ENCODE assay signal across 8 cellular contexts in genomic region chr17:28718990-28719433, GRCh38. TPM values are rescaled to one million over a fixed set of nuclear protein-coding genes. Genes with fewer than 3 reads are reported as not detected.
DNase-seq lines count a peak whose midpoint lies in the region; ATAC-seq and TF ChIP-seq lines count a peak whose summit lies in the region.

No MANE protein-coding gene starts in this region.

- H3K9me3 ChIP-seq in iPS-20b (ENCODE audit: insufficient read depth, low read depth, low read length) (no peaks in the 10 kb centered on the region), suprapubic skin (no peaks in the 10 kb centered on the region)

- H3K27me3 ChIP-seq in iPS-20b (ENCODE audit: insufficient read depth, low read length) (no peaks in the 10 kb centered on the region), suprapubic skin (no peaks in the 10 kb centered on the region)

- CTCF ChIA-PET in activated CD8-positive, alpha-beta T cell treated with anti-CD3 and anti-CD28 coated beads, Interleukin-2, amount 10 ng/mL, durations not matched to agents 7 days and 5 days (lab: Charles Lee) = interaction anchor here (0.8 to 4.2 kb wide), 14 partner anchors 8 to 234 kb away, joined by 3 to 46 read pairs (median 8); partner anchors contain the start of genes BLTP2, DHRS13, NEK8 and PHF12

- peak overlapping the region; percentile 90 for H3K9ac ChIP-seq in iPS-20b (ENCODE audit: low read depth, low read length)

- TF ChIP-seq POLR2A in suprapubic skin (IDR thresholded peaks at IDR 0.05) = no peak

- peak overlapping the region; percentile 96 for H3K27ac Mint-ChIP-seq in T-helper 1 cell treated with Interleukin-12 subunit alpha and Interleukin-12 subunit beta and Interleukin-4 antibody, amounts not matched to agents 30 μg/mL and 1 μg/mL, for 36 hours
- peak overlapping the region; percentile 97 for H3K27ac Mint-ChIP-seq in activated CD8-positive, alpha-beta T cell treated with anti-CD3 and anti-CD28 coated beads, Interleukin-2, amount 10 ng/mL, durations not matched to agents 7 days and 5 days

- peaks cover 35% of the 10 kb centered on the region for H3K36me3 Mint-ChIP-seq in T-helper 1 cell treated with Interleukin-12 subunit alpha and Interleukin-12 subunit beta and Interleukin-4 antibody, amounts not matched to agents 30 μg/mL and 1 μg/mL, for 36 hours (ENCODE audit: low read depth)
- peaks cover 41% of the 10 kb centered on the region for H3K36me3 Mint-ChIP-seq in activated CD8-positive, alpha-beta T cell treated with anti-CD3 and anti-CD28 coated beads, Interleukin-2, amount 10 ng/mL, durations not matched to agents 7 days and 5 days (ENCODE audit: low read depth)

- H3K4me3 ChIP-seq in iPS-20b (ENCODE audit: low read length) (peak overlapping the region; percentile 82), suprapubic skin (peak overlapping the region; percentile 92)

- H3K27ac ChIP-seq in iPS-20b (ENCODE audit: low read length) = peak overlapping the region; percentile 87
- peak overlapping the region; percentile 94 for H3K27ac ChIP-seq in suprapubic skin

- peaks cover 33% of the 10 kb centered on the region for H3K4me1 Mint-ChIP-seq in T-helper 1 cell treated with Interleukin-12 subunit alpha and Interleukin-12 subunit beta and Interleukin-4 antibody, amounts not matched to agents 30 μg/mL and 1 μg/mL, for 36 hours (ENCODE audit: low read depth)
- peaks cover 47% of the 10 kb centered on the region for H3K4me1 Mint-ChIP-seq in activated CD8-positive, alpha-beta T cell treated with anti-CD3 and anti-CD28 coated beads, Interleukin-2, amount 10 ng/mL, durations not matched to agents 7 days and 5 days (ENCODE audit: low read depth)

- H3K4me3 Mint-ChIP-seq in T-helper 1 cell treated with Interleukin-12 subunit alpha and Interleukin-12 subunit beta and Interleukin-4 antibody, amounts not matched to agents 30 μg/mL and 1 μg/mL, for 36 hours = peak overlapping the region; percentile 97
- peak overlapping the region; percentile 97 for H3K4me3 Mint-ChIP-seq in activated CD8-positive, alpha-beta T cell treated with anti-CD3 and anti-CD28 coated beads, Interleukin-2, amount 10 ng/mL, durations not matched to agents 7 days and 5 days

- POLR2A ChIA-PET in activated CD8-positive, alpha-beta T cell treated with anti-CD3 and anti-CD28 coated beads, Interleukin-2, amount 10 ng/mL, durations not matched to agents 7 days and 5 days (lab: Charles Lee) = interaction anchor here (0.7 to 2.8 kb wide), 18 partner anchors 8 to 421 kb away, joined by 3 to 22 read pairs (median 4); partner anchors contain the start of genes FAM222B, NEK8, PHF12 and PROCA1

- WGBS in suprapubic skin = 33% methylated on average over 19 of the region's 19 CpGs

- DNase-seq in T-helper 1 cell (no peak), suprapubic skin (ENCODE audit: low spot score in 2 of 2) (no peak), left lobe of liver (ENCODE audit: low spot score) (no peak), putamen (ENCODE audit: low spot score) (no peak)
- DNase-seq in activated CD8-positive, alpha-beta T cell treated with anti-CD3 and anti-CD28 coated beads, Interleukin-2, amount 10 ng/mL, durations not matched to agents 7 days and 5 days = no peak

- no peak for ATAC-seq in activated CD8-positive, alpha-beta T cell treated with anti-CD3 and anti-CD28 coated beads, Interleukin-2, amount 10 ng/mL, durations not matched to agents 7 days and 5 days
- ATAC-seq in HG03378 (IDR thresholded peaks at IDR 0.05; ENCODE audit: unreplicated experiment) = no peak
- no peak for ATAC-seq in left lobe of liver

- H3K36me3 ChIP-seq in iPS-20b (ENCODE audit: insufficient read depth, low read depth, low read length) = peaks cover 60% of the 10 kb centered on the region
- peaks cover 45% of the 10 kb centered on the region for H3K36me3 ChIP-seq in suprapubic skin

- peaks cover 35% of the 10 kb centered on the region for H3K27me3 Mint-ChIP-seq in T-helper 1 cell treated with Interleukin-12 subunit alpha and Interleukin-12 subunit beta and Interleukin-4 antibody, amounts not matched to agents 30 μg/mL and 1 μg/mL, for 36 hours (ENCODE audit: low read depth)
- peaks cover 18% of the 10 kb centered on the region for H3K27me3 Mint-ChIP-seq in activated CD8-positive, alpha-beta T cell treated with anti-CD3 and anti-CD28 coated beads, Interleukin-2, amount 10 ng/mL, durations not matched to agents 7 days and 5 days (ENCODE audit: low read depth)

- no peaks in the 10 kb centered on the region for H3K9me3 Mint-ChIP-seq in T-helper 1 cell treated with Interleukin-12 subunit alpha and Interleukin-12 subunit beta and Interleukin-4 antibody, amounts not matched to agents 30 μg/mL and 1 μg/mL, for 36 hours
- H3K9me3 Mint-ChIP-seq in activated CD8-positive, alpha-beta T cell treated with anti-CD3 and anti-CD28 coated beads, Interleukin-2, amount 10 ng/mL, durations not matched to agents 7 days and 5 days (ENCODE audit: insufficient read depth) = no peaks in the 10 kb centered on the region

- peaks cover 20% of the 10 kb centered on the region for H3K4me1 ChIP-seq in iPS-20b (ENCODE audit: insufficient read depth, low read length)
- H3K4me1 ChIP-seq in suprapubic skin = peaks cover 76% of the 10 kb centered on the region

- no peak for TF ChIP-seq CTCF in suprapubic skin (IDR thresholded peaks at IDR 0.05)

- TF ChIP-seq EP300 in suprapubic skin (IDR thresholded peaks at IDR 0.05) = no peak

RNA-seq across cellular contexts. Expression of gene RPL23A, which starts 0.8 kb away (rescaled TPM):
- total RNA-seq in activated CD8-positive, alpha-beta T cell treated with anti-CD3 and anti-CD28 coated beads, Interleukin-2, amount 10 ng/mL, durations not matched to agents 7 days and 5 days = 1,000 to 10,000 TPM; 1,988 to 2,040 TPM
- total RNA-seq in suprapubic skin = 100 to 1,000 TPM; 528 to 947 (median 789) TPM
- total RNA-seq in left lobe of liver = 346 TPM

RNA-seq across cellular contexts. Expression of gene RAB34, which starts 1.3 kb away (rescaled TPM):
- total RNA-seq in activated CD8-positive, alpha-beta T cell treated with anti-CD3 and anti-CD28 coated beads, Interleukin-2, amount 10 ng/mL, durations not matched to agents 7 days and 5 days = 10 to 100 TPM in 1 of 2 experiments, 1 to 10 TPM in 1; 10.0 to 12.7 TPM
- total RNA-seq in suprapubic skin = 10 to 100 TPM; 60.7 to 96.1 (median 77.6) TPM
- 4.9 TPM for total RNA-seq in left lobe of liver

RNA-seq across cellular contexts. Expression of gene TLCD1, which starts 7.0 kb away (rescaled TPM):
- 1 to 10 TPM; 2.8 to 3.0 TPM for total RNA-seq in activated CD8-positive, alpha-beta T cell treated with anti-CD3 and anti-CD28 coated beads, Interleukin-2, amount 10 ng/mL, durations not matched to agents 7 days and 5 days
- total RNA-seq in suprapubic skin (10 to 100 TPM in 3 of 4 donors, 1 to 10 TPM in 1; 6.9 to 25.0 (median 17.0) TPM), left lobe of liver (4.8 TPM)

RNA-seq across cellular contexts. Expression of gene PROCA1, which starts 7.3 kb away (rescaled TPM):
- 1 to 10 TPM; 5.3 to 6.1 TPM for total RNA-seq in activated CD8-positive, alpha-beta T cell treated with anti-CD3 and anti-CD28 coated beads, Interleukin-2, amount 10 ng/mL, durations not matched to agents 7 days and 5 days
- 1 to 10 TPM in 1 of 4 donors, under 1 TPM in 1, not detected in 2; 0.36 to 6.2 TPM for total RNA-seq in suprapubic skin
- 0.73 TPM for total RNA-seq in left lobe of liver

RNA-seq across cellular contexts. Expression of gene NEK8, which starts 9.6 kb away (rescaled TPM):
- total RNA-seq in activated CD8-positive, alpha-beta T cell treated with anti-CD3 and anti-CD28 coated beads, Interleukin-2, amount 10 ng/mL, durations not matched to agents 7 days and 5 days = 1 to 10 TPM; 4.8 to 5.0 TPM
- total RNA-seq in suprapubic skin (1 to 10 TPM; 1.9 to 8.1 (median 6.0) TPM), left lobe of liver (3.2 TPM)

Comparison
In these comparisons a context has a peak if more than half of its experiments do, and no peak if none do; other contexts are left out.
1. RNA of gene RAB34, which starts 1.3 kb away (total RNA-seq): 60.7 to 96.1 TPM in suprapubic skin; 10.0 to 12.7 TPM in activated CD8-positive, alpha-beta T cell treated with anti-CD3 and anti-CD28 coated beads, Interleukin-2, amount 10 ng/mL, durations not matched to agents 7 days and 5 days and 4.9 TPM in left lobe of liver (single experiment); every median in the first group is over 4 times any median in the second.